8 cellular contexts compared by ENCODE assay signal in the genomic region with DNA sequence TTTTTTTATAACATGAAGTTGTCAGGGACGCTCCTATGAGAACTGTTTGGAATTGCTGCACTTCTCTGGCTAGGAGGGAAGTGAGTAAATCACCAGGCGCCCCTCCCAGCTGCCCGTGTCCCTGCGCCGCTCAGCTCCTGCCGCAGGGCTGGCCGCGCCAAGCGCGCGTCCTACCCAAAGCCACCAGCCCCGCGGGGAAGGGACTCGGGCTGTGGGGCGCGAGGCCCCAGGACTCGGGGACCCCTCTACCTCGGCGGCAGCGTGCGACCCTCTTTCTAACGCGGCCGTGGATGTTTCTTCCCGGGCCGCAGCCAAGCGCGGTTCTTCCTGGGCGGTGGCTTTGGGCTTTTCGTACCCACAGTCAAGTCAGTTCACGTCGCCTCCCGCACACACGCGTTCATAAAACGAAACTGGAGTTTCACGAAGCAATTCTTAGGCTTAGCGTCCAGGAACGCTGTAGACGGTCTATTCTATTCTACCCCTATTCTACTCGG. TPM values are rescaled to one million over a fixed set of nuclear protein-coding genes. Genes with fewer than 3 reads are reported as not detected.
DNase-seq lines count a peak whose midpoint lies in the region; ATAC-seq and TF ChIP-seq lines count a peak whose summit lies in the region.

No MANE protein-coding gene starts in this region.

- peak overlapping the region; percentile 42 for H3K4me3 Mint-ChIP-seq in neural crest cell

- peak overlapping the region; percentile 74 for H3K4me3 ChIP-seq in SK-N-MC

- H3K36me3 Mint-ChIP-seq in neural crest cell (ENCODE audit: low read depth), result no peaks in the 10 kb centered on the region

- H3K9me3 Mint-ChIP-seq in neural crest cell, result no peaks in the 10 kb centered on the region

- no peak overlapping the region for H3K27ac Mint-ChIP-seq in neural crest cell (ENCODE audit: unreplicated experiment)

- TF ChIP-seq CTCF in GM13977 (IDR thresholded peaks at IDR 0.05; ENCODE audit: extremely low read depth, insufficient read depth, missing control alignments), result no peak
- TF ChIP-seq CTCF in neural crest cell (conservative IDR thresholded peaks at IDR 0.05), result no peak

- in situ Hi-C loops in GM13977 (cut with MboI; ENCODE audit: low pct_unique_long_range_greater_than_20kb, low sequenced_read_pairs, unreplicated experiment), result loop anchor here (25.0 kb wide), 1 partner anchor 487 kb away; no protein-coding TSS in a partner anchor

- no peaks in the 10 kb centered on the region for H3K36me3 ChIP-seq in SK-N-MC (ENCODE audit: insufficient read depth, low read length)

- H3K9me3 ChIP-seq in SK-N-MC (ENCODE audit: low read depth, low read length), result no peaks in the 10 kb centered on the region

- H3K27me3 Mint-ChIP-seq in neural crest cell (ENCODE audit: low read depth), result peaks cover 96% of the 10 kb centered on the region

- no peak overlapping the region for H3K9ac ChIP-seq in SK-N-MC (ENCODE audit: insufficient read length)

- no peak overlapping the region for H3K27ac ChIP-seq in SK-N-MC

- peak; percentile 44 for DNase-seq in GM13977 (ENCODE audit: low spot score)
- DNase-seq in SK-N-MC (ENCODE audit: low read depth, low spot score), result no peak
- DNase-seq in fibroblast of peridontal ligament (ENCODE audit: extremely low read depth), result peak; percentile 58
- DNase-seq in neural crest cell (ENCODE audit: low read depth, low spot score), result no peak
- DNase-seq in cortex of kidney (lab: John Stamatoyannopoulos, UW), result no peak
- no peak for DNase-seq in putamen (ENCODE audit: low spot score)

- H3K4me1 Mint-ChIP-seq in neural crest cell, result peaks cover 23% of the 10 kb centered on the region

- ATAC-seq in HG03520 (IDR thresholded peaks at IDR 0.05; ENCODE audit: unreplicated experiment) (no peak), HG03460 (IDR thresholded peaks at IDR 0.05; ENCODE audit: unreplicated experiment) (no peak)

RNA-seq across cellular contexts. Expression of gene FOXC1, which starts 15.2 kb away (rescaled TPM):
- total RNA-seq in neural crest cell, result 1.7 and 1.8 TPM in 2 replicates

Comparison
In these comparisons a context has a peak if more than half of its experiments do, and no peak if none do; other contexts are left out.
1. DNase-seq: peak in GM13977 (single experiment) and fibroblast of peridontal ligament (single experiment); none in SK-N-MC (single experiment), neural crest cell (single experiment), cortex of kidney (single experiment) and putamen (single experiment).